In genomic region chr1:9449106-9449627, GRCh38 we compare ENCODE assay signal across 10 cellular contexts.
DNase-seq lines count a peak whose midpoint lies in the region; ATAC-seq and TF ChIP-seq lines count a peak whose summit lies in the region.
"Had no signal": no experiment of that assay in that cellular context is flagged by ENCODE, and none has a peak within 500 bp of the region (broad histone marks: within the 10 kb centered on the region; RNA-seq: fewer than 3 reads in every experiment).

No MANE protein-coding gene starts in this region.

- no peak overlapping the region for H3K9ac ChIP-seq in stomach smooth muscle (ENCODE audit: low read length in 2 of 2)

- H3K4me1 ChIP-seq in stomach smooth muscle (ENCODE audit: control insufficient read depth, insufficient read depth, low read length) = peaks cover 21% of the 10 kb centered on the region

- ATAC-seq in HG02623 (IDR thresholded peaks at IDR 0.05; ENCODE audit: unreplicated experiment) (no peak), GM21529 (IDR thresholded peaks at IDR 0.05; ENCODE audit: unreplicated experiment) (no peak), T-cell (replicated peaks in 1 of 4) (no peak)

- H3K27me3 Mint-ChIP-seq in T-cell = peaks cover 0 to 9% of the 10 kb centered on the region in 2 donors

- CTCF ChIA-PET in T-cell (lab: Charles Lee) = no interaction called here

- H3K27ac ChIP-seq in brain microvascular endothelial cell (peak overlapping the region; percentile 28), stomach smooth muscle (ENCODE audit: low read length) (peak overlapping the region; percentile 53)

- POLR2A ChIA-PET in T-cell (lab: Charles Lee) = interaction anchor here in 1 of 2 donors (0.6 kb wide), 1 partner anchor 737 kb away, joined by 3 read pairs; no protein-coding TSS in a partner anchor

- no peak overlapping the region for H3K4me3 Mint-ChIP-seq in T-cell

- no peaks in the 10 kb centered on the region for H3K9me3 Mint-ChIP-seq in T-cell

- no peak overlapping the region for H3K27ac Mint-ChIP-seq in T-cell

- TF ChIP-seq CTCF in brain microvascular endothelial cell (IDR thresholded peaks at IDR 0.05; ENCODE audit: low read depth, low read length, missing control alignments) = no peak

- H3K27me3 ChIP-seq in brain microvascular endothelial cell (replicated peaks) (no peaks in the 10 kb centered on the region), stomach smooth muscle (ENCODE audit: control insufficient read depth in 1 of 2, insufficient read depth in 2 of 2, low read length in 2 of 2) (no peaks in the 10 kb centered on the region)

- H3K4me1 Mint-ChIP-seq in T-cell = no peaks in the 10 kb centered on the region

- H3K4me3 ChIP-seq in brain microvascular endothelial cell (ENCODE audit: low read depth, low read length) (no peak overlapping the region), stomach smooth muscle (ENCODE audit: low read length in 2 of 2) (peak overlapping the region; percentile 31 to 40)

- H3K36me3 Mint-ChIP-seq in T-cell = no peaks in the 10 kb centered on the region

- no peaks in the 10 kb centered on the region for H3K9me3 ChIP-seq in stomach smooth muscle (ENCODE audit: control insufficient read depth in 2 of 2, low read length in 2 of 2)

- H3K36me3 ChIP-seq in brain microvascular endothelial cell (replicated peaks) = no peaks in the 10 kb centered on the region
- no peaks in the 10 kb centered on the region for H3K36me3 ChIP-seq in stomach smooth muscle (ENCODE audit: control insufficient read depth in 2 of 2, insufficient read depth in 2 of 2, low read length in 2 of 2)

- peak; percentile 82 for DNase-seq in H4 (ENCODE audit: low spot score)
- DNase-seq in brain microvascular endothelial cell = peak; percentile 38
- DNase-seq in islet precursor cell = peak; percentile 97
- no peak for DNase-seq in T-cell
- DNase-seq in HuH-7.5 (ENCODE audit: low spot score) = no peak
- DNase-seq: activated CD4-positive, alpha-beta T cell treated with anti-CD3 and anti-CD28 coated beads, Interleukin-2, amount 50 U/mL, for 48 hours; SIG-M5 had no signal

- in situ Hi-C loops in brain microvascular endothelial cell (cut with HindIII; ENCODE audit: low pct_ligation_motif_present, low sequenced_read_pairs) = no loop called here

Comparison
In these comparisons a context has a peak if more than half of its experiments do, and no peak if none do; other contexts are left out.
1. DNase-seq: peak in H4 (single experiment), brain microvascular endothelial cell (single experiment) and islet precursor cell (single experiment); none in T-cell (0 of 34) and HuH-7.5 (single experiment).